ENCODE assay signal across 8 cellular contexts in genomic region chr19:45781282-45782161, GRCh38. TPM values are rescaled to one million over a fixed set of nuclear protein-coding genes. Genes with fewer than 3 reads are reported as not detected.
A peak's percentile ranks its signal among the peaks of the same experiment; 100 is the strongest.
DNase-seq lines count a peak whose midpoint lies in the region; ATAC-seq, FAIRE-seq and TF ChIP-seq lines count a peak whose summit lies in the region.

No MANE protein-coding gene starts in this region.

- peak; percentile 81 for DNase-seq in H54 (ENCODE audit: insufficient read length, low spot score)
- DNase-seq in PC-3 = peak; percentile 71
- no peak for DNase-seq in fibroblast of villous mesenchyme (ENCODE audit: low read depth)
- DNase-seq in spleen = no peak
- no peak for DNase-seq in T-helper 9 cell
- no peak for DNase-seq in naive thymus-derived CD8-positive, alpha-beta T cell

- peak; percentile 37 for ATAC-seq in PC-3
- no peak for ATAC-seq in HG03565 (IDR thresholded peaks at IDR 0.05; ENCODE audit: unreplicated experiment)
- ATAC-seq in HG02588 (IDR thresholded peaks at IDR 0.05; ENCODE audit: unreplicated experiment) = no peak
- ATAC-seq in naive thymus-derived CD8-positive, alpha-beta T cell = no peak

- H3K9me3 ChIP-seq in PC-3 (ENCODE audit: low read length) (no peaks in the 10 kb centered on the region), spleen (no peaks in the 10 kb centered on the region)

- H3K27me3 ChIP-seq in PC-3 (ENCODE audit: low read length) (no peaks in the 10 kb centered on the region), spleen (replicated peaks in 1 of 7) (peaks cover 0 to 97% (median 0%) of the 10 kb centered on the region in 7 donors)

- H3K9me2 ChIP-seq in PC-3 (replicated peaks; ENCODE audit: low read length) = no peaks in the 10 kb centered on the region

- no peak overlapping the region for H3K27ac Mint-ChIP-seq in naive thymus-derived CD8-positive, alpha-beta T cell

- H3K36me3 ChIP-seq in PC-3 (ENCODE audit: low read depth, low read length) = no peaks in the 10 kb centered on the region
- H3K36me3 ChIP-seq in spleen = peaks cover 0 to 44% (median 31%) of the 10 kb centered on the region in 6 donors

- TF ChIP-seq CTCF in PC-3 (conservative IDR thresholded peaks at IDR 0.05; ENCODE audit: low read depth, low read length) (no peak), fibroblast of villous mesenchyme (IDR thresholded peaks at IDR 0.05; ENCODE audit: insufficient read depth, low read depth, low read length) (no peak), spleen (IDR thresholded peaks at IDR 0.05 in 8 of 11, conservative IDR thresholded peaks at IDR 0.05 in 3 of 11) (no peak)

- H3K9me3 Mint-ChIP-seq in naive thymus-derived CD8-positive, alpha-beta T cell = no peaks in the 10 kb centered on the region

- H3K4me2 ChIP-seq in PC-3 (ENCODE audit: low read length) = peak overlapping the region; percentile 72

- H3K27me3 Mint-ChIP-seq in naive thymus-derived CD8-positive, alpha-beta T cell = peaks cover 11 to 62% (median 41%) of the 10 kb centered on the region in 5 donors

- no peaks in the 10 kb centered on the region for H3K79me2 ChIP-seq in PC-3 (ENCODE audit: low read length)

- peaks cover 0 to 40% (median 14%) of the 10 kb centered on the region in 3 donors for H3K36me3 Mint-ChIP-seq in naive thymus-derived CD8-positive, alpha-beta T cell

- H3K9ac ChIP-seq in PC-3 (ENCODE audit: low read length) = no peak overlapping the region

- H3K4me1 ChIP-seq in PC-3 (ENCODE audit: insufficient read depth, low read length) = peaks cover 49% of the 10 kb centered on the region
- H3K4me1 ChIP-seq in spleen = peaks cover 10 to 69% (median 52%) of the 10 kb centered on the region in 6 donors

- no TSS peak for BruUV-seq in PC-3 (replicated peaks; lab: Mats Ljungman, UMichigan)

- H3K4me1 Mint-ChIP-seq in naive thymus-derived CD8-positive, alpha-beta T cell = peaks cover 11 to 27% (median 22%) of the 10 kb centered on the region in 4 donors

- 65 to 77% (median 70%) methylated on average over 12 to 17 of the region's 17 CpGs for WGBS in spleen, 5 donors

- H3K4me3 ChIP-seq in PC-3 (ENCODE audit: low read length) (no peak overlapping the region; the same call in 1 of the 2 replicates), fibroblast of villous mesenchyme (ENCODE audit: low read depth, low read length) (peak overlapping the region; percentile 71), spleen (peak overlapping the region in 7 of 8 donors; percentile 13 to 54 (median 29))

- CTCF ChIA-PET in PC-3 (lab: Charles Lee) = interaction anchor here (0.6 to 1.3 kb wide), 3 partner anchors 12 to 35 kb away, joined by 3 to 7 read pairs (median 4); partner anchors contain the start of gene SIX5

- no peaks in the 10 kb centered on the region for H3F3A ChIP-seq in PC-3 (ENCODE audit: low read length, unreplicated experiment)

- no peak overlapping the region for H2AFZ ChIP-seq in PC-3 (ENCODE audit: low read length)

- H3K27ac ChIP-seq in PC-3 (ENCODE audit: low read length) (peak overlapping the region; percentile 40; the same call in 1 of the 2 replicates), spleen (peak overlapping the region in 5 of 8 donors; percentile 27 to 71 (median 59))

- intact Hi-C loops in PC-3 (cut with micrococcal nuclease) (no loop called here), spleen (cut with DNase I; ENCODE audit: low total_unique reads) (no loop called here)

- POLR2A ChIA-PET in PC-3 (lab: Charles Lee; ENCODE audit: unreplicated experiment) = no interaction called here
- POLR2A ChIA-PET in naive thymus-derived CD8-positive, alpha-beta T cell (lab: Charles Lee) = interaction anchor here (0.6 to 1.6 kb wide), 4 partner anchors 9 to 92 kb away, joined by 3 to 4 read pairs (median 3); partner anchors contain the start of gene DMWD

- no peak for TF ChIP-seq POLR2A in H54 (IDR thresholded peaks at IDR 0.05; ENCODE audit: low read depth, low read length)
- TF ChIP-seq POLR2A in spleen (IDR thresholded peaks at IDR 0.05) = no peak

- peak; percentile 82 for FAIRE-seq in H54 (lab: Jason Lieb, UNC)

- no peaks in the 10 kb centered on the region for H4K20me1 ChIP-seq in PC-3 (ENCODE audit: low read length)

- H3K4me3 Mint-ChIP-seq in naive thymus-derived CD8-positive, alpha-beta T cell = no peak overlapping the region

RNA-seq across cellular contexts. Expression of gene DMPK, which starts 0.8 kb away (rescaled TPM):
- total RNA-seq in PC-3 (2014; rRNA removed) (18.3 and 18.9 TPM in 2 replicates), fibroblast of villous mesenchyme (46.4 and 53.1 TPM in 2 replicates), spleen (10 to 100 TPM; 22.2 to 54.6 (median 32.7) TPM)
- 100 to 1,000 TPM in 1 of 3 donors, 10 to 100 TPM in 2; 17.9 to 147 (median 38.1) TPM for polyA plus RNA-seq in spleen
- total RNA-seq in naive thymus-derived CD8-positive, alpha-beta T cell = 10 to 100 TPM; 44.2 to 44.3 TPM
- under 1 TPM; 0.60 to 0.99 (median 0.81) TPM for polyA plus RNA-seq in naive thymus-derived CD8-positive, alpha-beta T cell

RNA-seq across cellular contexts. Expression of gene DMWD, which starts 11.1 kb away (rescaled TPM):
- total RNA-seq in PC-3 (2014; rRNA removed) (34.9 and 50.3 TPM in 2 replicates), fibroblast of villous mesenchyme (53.5 and 54.8 TPM in 2 replicates), spleen (10 to 100 TPM; 35.1 to 57.0 (median 48.4) TPM)
- 10 to 100 TPM in 1 of 3 donors, 1 to 10 TPM in 2; 6.4 to 36.1 (median 6.7) TPM for polyA plus RNA-seq in spleen
- total RNA-seq in naive thymus-derived CD8-positive, alpha-beta T cell = 10 to 100 TPM; 49.5 to 54.1 TPM
- 10 to 100 TPM in 2 of 3 donors, 1 to 10 TPM in 1; 8.0 to 16.5 (median 11.9) TPM for polyA plus RNA-seq in naive thymus-derived CD8-positive, alpha-beta T cell

RNA-seq across cellular contexts. Expression of gene SIX5, which starts 12.5 kb away (rescaled TPM):
- total RNA-seq in PC-3 (2014; rRNA removed) = 9.3 and 13.6 TPM in 2 replicates
- total RNA-seq in fibroblast of villous mesenchyme = 8.4 and 8.6 TPM in 2 replicates
- 10 to 100 TPM in 2 of 7 donors, 1 to 10 TPM in 5; 6.5 to 13.2 (median 8.5) TPM for total RNA-seq in spleen
- 1 to 10 TPM; 4.4 to 8.9 (median 5.2) TPM for polyA plus RNA-seq in spleen
- total RNA-seq in naive thymus-derived CD8-positive, alpha-beta T cell = 1 to 10 TPM; 1.4 to 1.8 TPM
- under 1 TPM; 0.08 to 0.11 (median 0.09) TPM for polyA plus RNA-seq in naive thymus-derived CD8-positive, alpha-beta T cell

RNA-seq across cellular contexts. Expression of gene RSPH6A, which starts 33.6 kb away (rescaled TPM):
- total RNA-seq in PC-3 (2014; rRNA removed) (0.12 TPM in 1 of 2 replicates, not detected in the other), fibroblast of villous mesenchyme (under 0.01 and 0.32 TPM in 2 replicates), spleen (under 1 TPM in 3 of 7 donors, not detected in 4; 0.19 to 0.41 (median 0.33) TPM)
- polyA plus RNA-seq in spleen = under 1 TPM in 1 of 3 donors, not detected in 2; 0.13 TPM
- under 1 TPM; 0.36 to 0.57 TPM for total RNA-seq in naive thymus-derived CD8-positive, alpha-beta T cell
- polyA plus RNA-seq in naive thymus-derived CD8-positive, alpha-beta T cell = not detected

RNA-seq across cellular contexts. Expression of gene MEIOSIN, which starts 48.3 kb away (rescaled TPM):
- total RNA-seq in PC-3 (2014; rRNA removed) = not detected in 2 replicates
- not detected in 2 replicates for total RNA-seq in fibroblast of villous mesenchyme
- total RNA-seq in spleen = not detected
- polyA plus RNA-seq in spleen = under 1 TPM in 1 of 3 donors, not detected in 2; 0.02 TPM
- total RNA-seq in naive thymus-derived CD8-positive, alpha-beta T cell = not detected
- not detected for polyA plus RNA-seq in naive thymus-derived CD8-positive, alpha-beta T cell

Comparison
In these comparisons a context has a peak if more than half of its experiments do, and no peak if none do; other contexts are left out.
1. DNase-seq: peak in H54 (single experiment) and PC-3 (single experiment); none in fibroblast of villous mesenchyme (single experiment), spleen (single experiment), T-helper 9 cell (single experiment) and naive thymus-derived CD8-positive, alpha-beta T cell (0 of 10).